9 cellular contexts compared by ENCODE assay signal in the genomic region with DNA sequence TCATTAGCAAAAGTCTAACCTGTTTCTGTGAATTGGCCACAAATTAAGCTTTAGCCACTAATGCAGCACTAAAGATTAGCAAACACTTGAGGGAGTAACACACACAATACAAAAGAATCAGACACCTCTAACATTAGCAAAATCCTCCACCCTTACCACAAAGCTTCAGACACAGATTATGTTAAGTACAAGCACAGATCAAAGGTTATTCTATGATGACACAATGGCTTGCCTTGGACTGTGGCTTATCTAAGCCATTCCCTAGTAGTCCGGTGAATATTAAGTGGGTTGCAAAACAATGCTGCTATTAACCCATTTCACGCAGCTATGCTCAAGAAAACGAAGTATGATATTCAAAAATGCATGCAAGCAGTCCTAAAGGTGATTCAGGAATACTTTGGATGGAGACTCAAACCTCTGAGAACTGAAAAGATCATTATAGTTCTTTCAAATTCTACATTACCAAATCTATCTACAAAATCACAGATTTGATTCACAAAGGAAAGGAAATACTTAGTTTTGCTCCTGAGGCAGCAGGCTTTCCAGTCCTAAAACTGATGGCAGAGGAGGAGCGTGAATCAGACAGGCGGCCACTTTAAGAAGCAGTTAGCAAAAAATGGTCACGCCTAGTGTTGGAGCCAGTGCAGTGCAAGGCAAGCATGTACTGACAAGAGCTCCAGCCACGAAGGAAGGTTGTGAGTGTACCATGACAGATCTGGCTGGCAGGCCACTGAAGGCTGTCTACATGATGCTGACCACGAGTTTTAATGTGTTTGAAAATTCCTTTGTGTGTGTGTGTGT.
DNase-seq lines count a peak whose midpoint lies in the region; ATAC-seq and TF ChIP-seq lines count a peak whose summit lies in the region.
"Had no signal": no experiment of that assay in that cellular context is flagged by ENCODE, and none has a peak within 500 bp of the region (broad histone marks: within the 10 kb centered on the region; RNA-seq: fewer than 3 reads in every experiment).

No MANE protein-coding gene starts in this region.

- H3K9me3 Mint-ChIP-seq in neural progenitor cell (no peaks in the 10 kb centered on the region), immature natural killer cell (no peaks in the 10 kb centered on the region)

- peak; percentile 51 for DNase-seq in GM03348 (ENCODE audit: low spot score)
- DNase-seq in NCI-H526 treated with DMSO at 0.1 percent for 48 hours (lab: John Stamatoyannopoulos, UW), result peak; percentile 66
- peak; percentile 92 for DNase-seq in epithelial cell of prostate (ENCODE audit: low read depth, low spot score)
- DNase-seq in neural progenitor cell (ENCODE audit: low spot score), result peak; percentile 55
- DNase-seq in immature natural killer cell, result no peak
- DNase-seq in KBM-7, result no peak
- no peak for DNase-seq in activated naive CD4-positive, alpha-beta T cell (lab: John Stamatoyannopoulos, UW)
- DNase-seq: NCI-H524 had no signal

- H3K27ac ChIP-seq in epithelial cell of prostate, result peak overlapping the region; percentile 54
- H3K27ac ChIP-seq in neural progenitor cell, result peak overlapping the region; percentile 59

- no peaks in the 10 kb centered on the region for H3K79me2 ChIP-seq in neural progenitor cell (ENCODE audit: low read depth)

- no peak overlapping the region for H3K4me3 Mint-ChIP-seq in neural progenitor cell
- no peak overlapping the region for H3K4me3 Mint-ChIP-seq in immature natural killer cell

- no peaks in the 10 kb centered on the region for H3K36me3 ChIP-seq in neural progenitor cell

- no peaks in the 10 kb centered on the region for H3K9me3 ChIP-seq in neural progenitor cell (ENCODE audit: low read depth)

- peaks cover 2% of the 10 kb centered on the region for H3K27me3 Mint-ChIP-seq in neural progenitor cell (ENCODE audit: insufficient read depth, low read depth)
- H3K27me3 Mint-ChIP-seq in immature natural killer cell (ENCODE audit: low read depth in 3 of 3), result peaks cover 0 to 2% (median 0%) of the 10 kb centered on the region in 3 donors

- H3K4me1 ChIP-seq in neural progenitor cell, result peaks cover 16% of the 10 kb centered on the region

- H3K4me1 Mint-ChIP-seq in neural progenitor cell, result peaks cover 9% of the 10 kb centered on the region
- H3K4me1 Mint-ChIP-seq in immature natural killer cell, result peaks cover 9% of the 10 kb centered on the region in 2 donors

- no peak for TF ChIP-seq CTCF in neural progenitor cell (IDR thresholded peaks at IDR 0.05)

- no peaks in the 10 kb centered on the region for H4K20me1 ChIP-seq in neural progenitor cell (ENCODE audit: low read depth)

- no peak overlapping the region for H2AFZ ChIP-seq in neural progenitor cell (replicated peaks)

- no peak overlapping the region for H3K4me3 ChIP-seq in neural progenitor cell

- ATAC-seq in HG03460 (IDR thresholded peaks at IDR 0.05; ENCODE audit: unreplicated experiment), result no peak

- no peaks in the 10 kb centered on the region for H3K27me3 ChIP-seq in neural progenitor cell

- H3K27ac Mint-ChIP-seq in neural progenitor cell (no peak overlapping the region), immature natural killer cell (peak overlapping the region in 2 of 6 donors; percentile 1 to 14)

- H3F3A ChIP-seq in neural progenitor cell (ENCODE audit: low read depth), result peaks cover 5% of the 10 kb centered on the region

- H3K36me3 Mint-ChIP-seq in neural progenitor cell (no peaks in the 10 kb centered on the region), immature natural killer cell (peaks cover 0 to 10% (median 6%) of the 10 kb centered on the region in 3 donors)

- H3K4me2 ChIP-seq in neural progenitor cell, result peak overlapping the region; percentile 2

- in situ Hi-C loops in KBM-7 (cut with MboI; ENCODE audit: low pct_unique_long_range_greater_than_20kb, low sequenced_read_pairs), result no loop called here

- H3K9ac ChIP-seq in neural progenitor cell, result no peak overlapping the region

Comparison
In these comparisons a context has a peak if more than half of its experiments do, and no peak if none do; other contexts are left out.
1. DNase-seq: peak in GM03348 (single experiment), NCI-H526 treated with DMSO at 0.1 percent for 48 hours (single experiment), epithelial cell of prostate (single experiment) and neural progenitor cell (single experiment); none in immature natural killer cell (0 of 3), KBM-7 (single experiment) and activated naive CD4-positive, alpha-beta T cell (0 of 4).